ENCODE assay signal across 1 cellular context in genomic region chr4:6925357-6925836, GRCh38.
TF ChIP-seq lines count a peak whose summit lies in the region.

No MANE protein-coding gene starts in this region.

TF ChIP-seq in K562, 482 proteins besides CTCF, POLR2A, EP300 and RAD21 (continued from another document and continues in another):
- TF ChIP-seq E2F5 (CRISPR knock-in tag; IDR thresholded peaks at IDR 0.05) (no peak), ZNF184 (CRISPR knock-in tag; IDR thresholded peaks at IDR 0.05) (no peak), ATF2 (CRISPR knock-in tag; IDR thresholded peaks at IDR 0.05) (no peak), GATAD2B (IDR thresholded peaks at IDR 0.05; ENCODE audit: borderline replicate concordance) (no peak), THRB (CRISPR knock-in tag; conservative IDR thresholded peaks at IDR 0.05) (no peak), SRSF7 (optimal IDR thresholded peaks at IDR 0.05; ENCODE audit: low read depth, low read length) (no peak), RBM15 (IDR thresholded peaks at IDR 0.05; ENCODE audit: insufficient read depth, low read length) (no peak), ZKSCAN3 (CRISPR knock-in tag; IDR thresholded peaks at IDR 0.05) (no peak), ZNF778 (CRISPR knock-in tag; IDR thresholded peaks at IDR 0.05) (no peak), ZNF445 (CRISPR knock-in tag; IDR thresholded peaks at IDR 0.05; ENCODE audit: low read depth) (no peak), ZNF408 (CRISPR knock-in tag; IDR thresholded peaks at IDR 0.05; ENCODE audit: low read depth) (no peak), EGR1 (conservative IDR thresholded peaks at IDR 0.05) (no peak), TEAD2 (tag; IDR thresholded peaks at IDR 0.05) (no peak), CBX1 (IDR thresholded peaks at IDR 0.05; ENCODE audit: low read depth) (no peak), CBX8 (IDR thresholded peaks at IDR 0.05; ENCODE audit: borderline replicate concordance, extremely low read depth, low read depth, low read length, poor library complexity, severe bottlenecking) (no peak), SIN3B (IDR thresholded peaks at IDR 0.05; ENCODE audit: low read depth) (no peak), ZNF655 (CRISPR knock-in tag; IDR thresholded peaks at IDR 0.05) (no peak), ARHGAP35 (IDR thresholded peaks at IDR 0.05; ENCODE audit: partially characterized antibody) (no peak), ZNF282 (CRISPR knock-in tag; IDR thresholded peaks at IDR 0.05) (no peak), ZC3H11A (IDR thresholded peaks at IDR 0.05; ENCODE audit: low read depth, low read length) (no peak), RBBP5 (IDR thresholded peaks at IDR 0.05; ENCODE audit: borderline replicate concordance, insufficient read depth, low read length, poor library complexity, severe bottlenecking) (peak; percentile 29), SMARCA4 (IDR thresholded peaks at IDR 0.05) (peak; percentile 58; the same call in 1 of the 2 replicates), ZBTB12 (CRISPR knock-in tag; IDR thresholded peaks at IDR 0.05) (no peak), TCF3 (CRISPR knock-in tag; IDR thresholded peaks at IDR 0.05) (peak; percentile 55; the same call in 1 of the 2 replicates), NCOA4 (IDR thresholded peaks at IDR 0.05; ENCODE audit: partially characterized antibody) (no peak), ELF1 (tag; IDR thresholded peaks at IDR 0.05) (peak; percentile 72; the same call in 1 of the 2 replicates), TAF15 (IDR thresholded peaks at IDR 0.05; ENCODE audit: low read depth, low read length) (no peak), CUX1 (CRISPR knock-in tag; IDR thresholded peaks at IDR 0.05) (no peak), CTBP1 (IDR thresholded peaks at IDR 0.05; ENCODE audit: borderline replicate concordance) (peak; percentile 97), GTF2B (IDR thresholded peaks at IDR 0.05; ENCODE audit: extremely low read depth, insufficient read length) (no peak), SMAD4 (CRISPR knock-in tag; conservative IDR thresholded peaks at IDR 0.05) (peak; percentile 88), NKRF (IDR thresholded peaks at IDR 0.05; ENCODE audit: borderline replicate concordance) (no peak), ZNF740 (CRISPR knock-in tag; IDR thresholded peaks at IDR 0.05) (no peak), ZNF740 (tag; IDR thresholded peaks at IDR 0.05) (no peak), ZNF239 (CRISPR knock-in tag; IDR thresholded peaks at IDR 0.05) (no peak), SP2 (IDR thresholded peaks at IDR 0.05; ENCODE audit: extremely low read depth, low read depth, low read length, poor library complexity, severe bottlenecking) (no peak), KLF10 (CRISPR knock-in tag; IDR thresholded peaks at IDR 0.05) (no peak), FOXK1 (CRISPR knock-in tag; IDR thresholded peaks at IDR 0.05; ENCODE audit: borderline replicate concordance) (no peak), ZNF41 (CRISPR knock-in tag; conservative IDR thresholded peaks at IDR 0.05) (no peak), NUFIP1 (IDR thresholded peaks at IDR 0.05; ENCODE audit: partially characterized antibody) (no peak), ERF (CRISPR knock-in tag; IDR thresholded peaks at IDR 0.05) (no peak), L3MBTL2 (IDR thresholded peaks at IDR 0.05) (peak; percentile 24; the same call in 1 of the 2 replicates), CEBPB (tag; IDR thresholded peaks at IDR 0.05) (no peak), SIRT6 (IDR thresholded peaks at IDR 0.05; ENCODE audit: low read depth, low read length) (no peak), ZSCAN29 (IDR thresholded peaks at IDR 0.05) (no peak), MCM5 (IDR thresholded peaks at IDR 0.05; ENCODE audit: low read depth) (no peak), ZNF274 (IDR thresholded peaks at IDR 0.05; ENCODE audit: borderline replicate concordance, low read depth, low read length) (no peak), REST (CRISPR knock-in tag; IDR thresholded peaks at IDR 0.05; ENCODE audit: low read depth) (no peak), CCAR2 (IDR thresholded peaks at IDR 0.05; ENCODE audit: low read depth, low read length) (no peak), SP1 (CRISPR knock-in tag; IDR thresholded peaks at IDR 0.05) (0 out of 2 replicates have a peak, but pooled peaks have one; percentile 39)
